ENCODE assay signal across 2 cellular contexts in genomic region chr1:20616468-20617156, GRCh38.
TF ChIP-seq lines count a peak whose summit lies in the region.

No MANE protein-coding gene starts in this region.

TF ChIP-seq in IMR-90, 13 proteins besides CTCF, POLR2A, EP300 and RAD21:
- TF ChIP-seq RFX5 (IDR thresholded peaks at IDR 0.05; ENCODE audit: low read depth, low read length) (no peak), MAZ (IDR thresholded peaks at IDR 0.05; ENCODE audit: borderline replicate concordance, low read depth, low read length) (no peak), MXI1 (IDR thresholded peaks at IDR 0.05; ENCODE audit: borderline replicate concordance, low read depth, low read length) (no peak), NFE2L2 (IDR thresholded peaks at IDR 0.05; ENCODE audit: low read depth, low read length) (no peak), USF2 (IDR thresholded peaks at IDR 0.05; ENCODE audit: low read depth, low read length) (no peak), RCOR1 (IDR thresholded peaks at IDR 0.05; ENCODE audit: insufficient replicate concordance, low read length) (no peak), ELK1 (IDR thresholded peaks at IDR 0.05; ENCODE audit: borderline replicate concordance, low read depth, low read length) (no peak)

TF ChIP-seq in endothelial cell of umbilical vein, 7 proteins besides CTCF, POLR2A, EP300 and RAD21:
- no peak for TF ChIP-seq EZH2 (IDR thresholded peaks at IDR 0.05; ENCODE audit: borderline replicate concordance, low read depth, low read length, severe bottlenecking)
TF ChIP-seq in endothelial cell of umbilical vein: peak in this region for 0.
